ENCODE assay signal across 10 cellular contexts in genomic region chr6:31614674-31615578, GRCh38. TPM values are rescaled to one million over a fixed set of nuclear protein-coding genes. Genes with fewer than 3 reads are reported as not detected.
DNase-seq lines count a peak whose midpoint lies in the region; ATAC-seq, FAIRE-seq and TF ChIP-seq lines count a peak whose summit lies in the region.
"Had no signal": no experiment of that assay in that cellular context is flagged by ENCODE, and none has a peak within 500 bp of the region (broad histone marks: within the 10 kb centered on the region; RNA-seq: fewer than 3 reads in every experiment).

TSS of gene AIF1 (plus strand) at chr6:31615234. CDS start at chr6:31615330, 96 bp downstream.

- peak within 1 kb of the TSS; percentile 68 for H3K4me3 Mint-ChIP-seq in Caco-2 (ENCODE audit: unreplicated experiment)

- TF ChIP-seq CTCF in Caco-2 (IDR thresholded peaks at IDR 0.05; ENCODE audit: insufficient read depth in 1 of 2, low read depth in 1 of 2, low read length in 1 of 2, severe bottlenecking in 1 of 2, unreplicated experiment in 1 of 2) (no peak), parathyroid adenoma (IDR thresholded peaks at IDR 0.05) (no peak)

- H3K9me3 Mint-ChIP-seq in Caco-2 (ENCODE audit: unreplicated experiment): no peaks in the 10 kb centered on the region

- peaks cover 8% of the 10 kb centered on the region for H3K36me3 Mint-ChIP-seq in Caco-2 (ENCODE audit: insufficient read depth, unreplicated experiment)

- no peak for ATAC-seq in GM18907 (IDR thresholded peaks at IDR 0.05; ENCODE audit: unreplicated experiment)

- DNase-seq in Caco-2: peak; percentile 47 to 56
- peak; percentile 71 for DNase-seq in OCI-M1 (lab: John Stamatoyannopoulos, UW)
- DNase-seq in globus pallidus (ENCODE audit: low spot score): peak; percentile 61
- no peak for DNase-seq in frontal cortex (ENCODE audit: low spot score in 2 of 2)
- no peak for DNase-seq in posterior cingulate gyrus
- DNase-seq in NCI-H1105 treated with DMSO at 0.1 percent for 48 hours (lab: John Stamatoyannopoulos, UW): no peak
- DNase-seq: effector CD4-positive, alpha-beta T cell had no signal

- peak within 1 kb of the TSS; percentile 89 for H2AFZ ChIP-seq in parathyroid adenoma

- H3K9ac ChIP-seq in parathyroid adenoma: no peak within 1 kb of the TSS

- H3K27me3 ChIP-seq in Caco-2 (replicated peaks; ENCODE audit: control insufficient read depth, insufficient read depth, low read length) (no peaks in the 10 kb centered on the region), parathyroid adenoma (ENCODE audit: control insufficient read depth, insufficient read depth, low read length) (no peaks in the 10 kb centered on the region)

- no TSS peak for BruUV-seq in Caco-2 (replicated peaks; lab: Mats Ljungman, UMichigan)

- POLR2A ChIA-PET in Caco-2 (lab: Charles Lee): no interaction called here

- H3K4me3 ChIP-seq in Caco-2 (ENCODE audit: low read depth, low read length) (0 out of 2 replicates have a peak within 1 kb of the TSS, but pooled peaks have one; percentile 6), parathyroid adenoma (ENCODE audit: low read depth, low read length) (no peak within 1 kb of the TSS)

- H3K79me2 ChIP-seq in parathyroid adenoma: no peaks in the 10 kb centered on the region

- CTCF ChIA-PET in Caco-2 (lab: Charles Lee): interaction anchor here (0.9 kb wide), 1 partner anchor 672 kb away, joined by 6 read pairs; no protein-coding TSS in a partner anchor

- H3K27me3 Mint-ChIP-seq in Caco-2 (ENCODE audit: insufficient read depth, unreplicated experiment): no peaks in the 10 kb centered on the region

- H3K4me2 ChIP-seq in parathyroid adenoma (ENCODE audit: low read length): no peak within 1 kb of the TSS

- H3K4me1 ChIP-seq in Caco-2 (peaks cover 29% of the 10 kb centered on the region), parathyroid adenoma (peaks cover 16% of the 10 kb centered on the region)

- no peaks in the 10 kb centered on the region for H3K36me3 ChIP-seq in Caco-2 (ENCODE audit: control insufficient read depth, insufficient read depth, low read length)
- H3K36me3 ChIP-seq in parathyroid adenoma (ENCODE audit: control insufficient read depth, insufficient read depth, low read length): no peaks in the 10 kb centered on the region

- H3K27ac ChIP-seq in parathyroid adenoma: peak within 1 kb of the TSS; percentile 77

- no peak for FAIRE-seq in frontal cortex (lab: Jason Lieb, UNC)

- peak within 1 kb of the TSS; percentile 91 for H3K27ac Mint-ChIP-seq in Caco-2 (ENCODE audit: unreplicated experiment)

- H3K4me1 Mint-ChIP-seq in Caco-2 (ENCODE audit: low read depth, unreplicated experiment): peaks cover 19% of the 10 kb centered on the region

- intact Hi-C loops in Caco-2 (cut with micrococcal nuclease; ENCODE audit: unreplicated experiment): no loop called here
- intact Hi-C loops in posterior cingulate gyrus (cut with DNase I): no loop called here

- H3K9me3 ChIP-seq in Caco-2 (no peaks in the 10 kb centered on the region), parathyroid adenoma (ENCODE audit: control insufficient read depth, low read length) (no peaks in the 10 kb centered on the region)

RNA-seq across cellular contexts. Expression of gene AIF1, which starts in this region (rescaled TPM):
- total RNA-seq in Caco-2 (2022) (2.2 and 2.7 TPM in 2 replicates), frontal cortex (6.9 TPM)
- total RNA-seq: renal cortical epithelial cell had no signal

Comparison
In these comparisons a context has a peak if more than half of its experiments do, and no peak if none do; other contexts are left out.
1. DNase-seq: peak in Caco-2 (2 of 2), OCI-M1 (single experiment) and globus pallidus (single experiment); none in frontal cortex (0 of 2), posterior cingulate gyrus (0 of 10) and NCI-H1105 treated with DMSO at 0.1 percent for 48 hours (single experiment).